Comparison of ENCODE assay signal across 21 cellular contexts in the genomic region with DNA sequence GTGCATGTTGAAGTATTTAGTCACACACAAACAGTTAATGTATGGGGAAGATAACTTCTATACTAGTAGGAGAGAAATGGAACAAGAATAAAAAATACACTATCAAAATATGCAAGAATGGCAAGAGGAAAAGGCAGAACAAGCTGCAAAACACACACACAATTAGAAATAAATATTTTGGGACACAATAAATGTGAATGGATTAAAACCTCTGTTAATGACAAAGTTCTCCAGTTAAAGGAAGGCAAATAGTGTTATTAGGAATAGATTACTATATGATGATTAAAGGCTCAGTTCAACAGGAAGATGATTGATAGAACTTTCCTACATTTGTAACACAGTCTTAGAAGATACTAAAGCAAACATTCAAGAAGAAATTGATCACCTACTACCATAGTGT.
"Had no signal": no experiment of that assay in that cellular context is flagged by ENCODE, and none has a peak within 500 bp of the region (broad histone marks: within the 10 kb centered on the region; RNA-seq: fewer than 3 reads in every experiment).

No MANE protein-coding gene starts in this region.

- H3K27ac Mint-ChIP-seq: IgD-negative memory B cell had no signal

- H3K4me3 ChIP-seq: MG63 had no signal

- DNase-seq: KBM-7, MG63, NCI-H1092, NCI-H1105 treated with DMSO at 0.1 percent for 48 hours, NCI-H1417 treated with DMSO at 0.1 percent for 48 hours, NCI-H146, NCI-H1694 treated with DMSO at 0.1 percent for 48 hours, NCI-H1930, NCI-H2081, NCI-H2107, NCI-H2227 treated with DMSO at 0.1 percent for 48 hours, NCI-H524, NCI-H526 treated with DMSO at 0.1 percent for 48 hours, NCI-H774, PC-3, SHP77, SK-N-SH, SW 1271 had no signal

- H3K27me3 Mint-ChIP-seq: IgD-negative memory B cell had no signal

- H3K9ac ChIP-seq: SK-N-SH had no signal

- H3K4me3 Mint-ChIP-seq: IgD-negative memory B cell had no signal

- H3K27me3 ChIP-seq: MG63 had no signal

- H3K27ac ChIP-seq: RWPE1 had no signal

- FAIRE-seq: HTR-8/SVneo had no signal

- ATAC-seq: PC-3 had no signal

- H3K4me1 Mint-ChIP-seq: IgD-negative memory B cell had no signal

- H3K4me2 ChIP-seq: SK-N-SH had no signal
